1 cellular context compared by ENCODE assay signal in the genomic region with DNA sequence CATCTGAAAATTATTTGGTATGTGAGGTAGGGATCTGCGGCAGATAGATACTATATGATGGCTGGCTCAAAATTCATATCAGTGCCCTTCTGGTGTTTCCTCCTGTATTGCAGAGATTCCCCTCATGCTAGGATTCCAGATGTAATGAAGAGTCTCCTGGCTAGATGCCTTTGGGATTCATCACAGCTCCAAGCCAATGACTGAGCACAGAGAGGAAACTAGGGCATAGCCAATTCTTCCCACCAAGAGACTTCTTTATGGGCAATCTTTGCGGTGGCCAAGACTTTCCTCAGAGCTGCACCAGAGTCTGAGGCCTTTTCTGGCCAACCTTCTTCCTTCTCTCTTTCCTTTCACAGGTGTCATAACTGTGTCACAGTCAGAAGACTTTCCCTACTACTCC.
TF ChIP-seq lines count a peak whose summit lies in the region.

No MANE protein-coding gene starts in this region.

TF ChIP-seq in IMR-90, 13 proteins besides CTCF, POLR2A, EP300 and RAD21:
- TF ChIP-seq MAZ (IDR thresholded peaks at IDR 0.05; ENCODE audit: borderline replicate concordance, low read depth, low read length) (no peak), MXI1 (IDR thresholded peaks at IDR 0.05; ENCODE audit: borderline replicate concordance, low read depth, low read length) (no peak)
